ENCODE assay signal across 23 cellular contexts in genomic region chr4:74471228-74471627, GRCh38. TPM values are rescaled to one million over a fixed set of nuclear protein-coding genes. Genes with fewer than 3 reads are reported as not detected.
"Had no signal": no experiment of that assay in that cellular context is flagged by ENCODE, and none has a peak within 500 bp of the region (broad histone marks: within the 10 kb centered on the region; RNA-seq: fewer than 3 reads in every experiment).

No MANE protein-coding gene starts in this region.

- H3K36me3 ChIP-seq: gastrocnemius medialis, heart right ventricle, neural progenitor cell, prostate gland, right lobe of liver, tibial artery, upper lobe of right lung, vagina had no signal

- H3K4me3 ChIP-seq: gastrocnemius medialis, heart right ventricle, neural progenitor cell, prostate gland, right lobe of liver, tibial artery, upper lobe of right lung, vagina had no signal

- H3K4me2 ChIP-seq: neural progenitor cell had no signal

- DNase-seq: effector memory CD4-positive, alpha-beta T cell; erythroblast; gastrocnemius medialis; heart right ventricle; hypothalamus; midbrain; occipital lobe; retina; right lobe of liver; stimulated activated CD4-positive, alpha-beta T cell treated with anti-CD3 and anti-CD28 coated beads, Interleukin-4, amount 100 ng/mL, for 1 hour; stimulated activated CD8-positive, alpha-beta memory T cell treated with anti-CD3 and anti-CD28 coated beads, Interleukin-4, amount 100 ng/mL, for 48 hours; tibial artery; upper lobe of right lung had no signal

- H3K27ac ChIP-seq: gastrocnemius medialis, heart right ventricle, neural progenitor cell, parathyroid adenoma, prostate gland, right lobe of liver, upper lobe of right lung, vagina had no signal

- H3K9me3 Mint-ChIP-seq: natural killer cell treated with Interleukin-12 subunit alpha and Interleukin-12 subunit beta and Interleukin-15 and Interleukin-18, amount 100 ng/mL, for 72 hours; neural progenitor cell; stimulated activated effector memory CD8-positive, alpha-beta T cell treated with anti-CD3 and anti-CD28 coated beads, Interleukin-12 subunit alpha, Interleukin-12 subunit beta, amount 100 ng/mL, for 72 hours; stimulated activated naive CD8-positive, alpha-beta T cell treated with anti-CD3 and anti-CD28 coated beads, Interleukin-15, Interleukin-2, amounts not matched to agents 100 ng/mL and 50 ng/mL, for 24 hours had no signal

- H3K4me1 Mint-ChIP-seq: neural progenitor cell; stimulated activated effector memory CD8-positive, alpha-beta T cell treated with anti-CD3 and anti-CD28 coated beads, Interleukin-12 subunit alpha, Interleukin-12 subunit beta, amount 100 ng/mL, for 72 hours had no signal

- H3K4me3 Mint-ChIP-seq: natural killer cell treated with Interleukin-12 subunit alpha and Interleukin-12 subunit beta and Interleukin-15 and Interleukin-18, amount 100 ng/mL, for 72 hours; neural progenitor cell; stimulated activated effector memory CD8-positive, alpha-beta T cell treated with anti-CD3 and anti-CD28 coated beads, Interleukin-12 subunit alpha, Interleukin-12 subunit beta, amount 100 ng/mL, for 72 hours; stimulated activated naive CD8-positive, alpha-beta T cell treated with anti-CD3 and anti-CD28 coated beads, Interleukin-15, Interleukin-2, amounts not matched to agents 100 ng/mL and 50 ng/mL, for 24 hours had no signal

- H3K79me2 ChIP-seq: parathyroid adenoma had no signal

- H3K9ac ChIP-seq: neural progenitor cell, parathyroid adenoma had no signal

- H3K9me3 ChIP-seq: gastrocnemius medialis, heart right ventricle, prostate gland, right lobe of liver, tibial artery, upper lobe of right lung, vagina had no signal

- ATAC-seq: gastrocnemius medialis; heart right ventricle; left lobe of liver; natural killer cell treated with Interleukin-12 subunit alpha and Interleukin-12 subunit beta and Interleukin-15 and Interleukin-18, amount 100 ng/mL, for 72 hours; right lobe of liver; stimulated activated effector memory CD8-positive, alpha-beta T cell treated with anti-CD3 and anti-CD28 coated beads, Interleukin-12 subunit alpha, Interleukin-12 subunit beta, amount 100 ng/mL, for 72 hours; upper lobe of right lung had no signal

- H3K36me3 Mint-ChIP-seq: natural killer cell treated with Interleukin-12 subunit alpha and Interleukin-12 subunit beta and Interleukin-15 and Interleukin-18, amount 100 ng/mL, for 72 hours; neural progenitor cell; stimulated activated effector memory CD8-positive, alpha-beta T cell treated with anti-CD3 and anti-CD28 coated beads, Interleukin-12 subunit alpha, Interleukin-12 subunit beta, amount 100 ng/mL, for 72 hours had no signal

- FAIRE-seq: endometrium, islet of Langerhans had no signal

- H3K27ac Mint-ChIP-seq: natural killer cell treated with Interleukin-12 subunit alpha and Interleukin-12 subunit beta and Interleukin-15 and Interleukin-18, amount 100 ng/mL, for 72 hours; neural progenitor cell; stimulated activated effector memory CD8-positive, alpha-beta T cell treated with anti-CD3 and anti-CD28 coated beads, Interleukin-12 subunit alpha, Interleukin-12 subunit beta, amount 100 ng/mL, for 72 hours; stimulated activated naive CD8-positive, alpha-beta T cell treated with anti-CD3 and anti-CD28 coated beads, Interleukin-15, Interleukin-2, amounts not matched to agents 100 ng/mL and 50 ng/mL, for 24 hours had no signal

- H2AFZ ChIP-seq: neural progenitor cell, parathyroid adenoma had no signal

- H3K4me1 ChIP-seq: neural progenitor cell, parathyroid adenoma, prostate gland, right lobe of liver had no signal

- H3K27me3 ChIP-seq: gastrocnemius medialis, heart right ventricle, neural progenitor cell, right lobe of liver, tibial artery, upper lobe of right lung, vagina had no signal

RNA-seq across cellular contexts. Expression of gene AREG, which starts 26.3 kb away (rescaled TPM):
- total RNA-seq: occipital lobe had no signal
